In the genomic region with DNA sequence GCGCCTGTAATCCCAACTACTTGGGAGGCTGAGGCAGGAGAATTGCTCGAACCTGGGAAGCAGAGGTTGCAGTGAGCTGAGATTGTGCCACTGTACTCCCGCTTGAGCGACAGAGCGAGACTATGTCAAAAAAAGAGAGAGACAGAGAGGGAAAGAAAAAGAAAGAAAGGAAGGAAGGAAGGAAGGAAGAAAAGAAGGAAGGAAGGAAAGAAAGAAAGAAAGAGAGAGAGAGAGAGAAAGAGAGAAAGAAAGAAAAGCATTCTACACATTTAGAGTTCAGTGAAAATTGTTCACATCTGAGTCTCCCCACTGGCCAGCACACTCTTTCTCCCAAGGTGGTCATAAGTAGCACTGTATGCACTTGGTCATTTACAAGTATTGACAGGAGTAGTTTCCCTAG, we compare ENCODE assay signal across 6 cellular contexts.
A peak's percentile ranks its signal among the peaks of the same experiment; 100 is the strongest.
DNase-seq lines count a peak whose midpoint lies in the region; ATAC-seq, FAIRE-seq and TF ChIP-seq lines count a peak whose summit lies in the region.
"Not testable (repeated sequence)": the region's sequence is repeated elsewhere in the genome, so short reads cannot be mapped to it uniquely, and the experiment has no call there.

No MANE protein-coding gene starts in this region.

- H3K4me1 ChIP-seq in OCI-LY3 (ENCODE audit: low read length) = peaks cover 72% of the 10 kb centered on the region
- peaks cover 18% of the 10 kb centered on the region for H3K4me1 ChIP-seq in GM12878 (ENCODE audit: control insufficient read depth, insufficient read depth, low read length)
- H3K4me1 ChIP-seq in neutrophil (ENCODE audit: control insufficient read depth in 1 of 2, insufficient read depth in 1 of 2, low read depth in 1 of 2, low read length in 1 of 2) = peaks cover 45 to 60% of the 10 kb centered on the region in 2 experiments

- H3K36me3 ChIP-seq in OCI-LY3 (replicated peaks; ENCODE audit: low read depth, low read length); GM12878 (ENCODE audit: control insufficient read depth in 2 of 2, insufficient read depth in 2 of 2, low read length in 1 of 2); neutrophil: not testable (repeated sequence)

- H3K27me3 Mint-ChIP-seq in CD14-positive monocyte (ENCODE audit: low read depth in 3 of 3); activated CD8-positive, alpha-beta T cell treated with anti-CD3 and anti-CD28 coated beads, Interleukin-2, amount 10 ng/mL, durations not matched to agents 7 days and 5 days (ENCODE audit: low read depth); memory B cell: not testable (repeated sequence)

- BruUV-seq in GM12878 (replicated peaks; lab: Mats Ljungman, UMichigan) = not testable (repeated sequence)

- FAIRE-seq in GM12878 (lab: Jason Lieb, UNC) = not testable (repeated sequence)

- not testable (repeated sequence) for H3K27me3 ChIP-seq in OCI-LY3 (ENCODE audit: low read depth, low read length); GM12878 (replicated peaks in 1 of 2; ENCODE audit: control insufficient read depth in 2 of 2, insufficient read depth in 2 of 2, low read length in 1 of 2); neutrophil

- H2AFZ ChIP-seq in OCI-LY3 (ENCODE audit: low read depth, low read length); GM12878 (ENCODE audit: control insufficient read depth, low read depth, low read length): not testable (repeated sequence)

- not testable (repeated sequence) for H3K9me3 Mint-ChIP-seq in CD14-positive monocyte; activated CD8-positive, alpha-beta T cell treated with anti-CD3 and anti-CD28 coated beads, Interleukin-2, amount 10 ng/mL, durations not matched to agents 7 days and 5 days (ENCODE audit: insufficient read depth); memory B cell

- not testable (repeated sequence) for H3K9me3 ChIP-seq in OCI-LY3 (ENCODE audit: insufficient read depth, low read length); GM12878 (replicated peaks; ENCODE audit: control insufficient read depth, insufficient read depth, low read length); neutrophil

- SMC1A ChIA-PET in GM12878 (lab: Charles Lee; ENCODE audit: uncharacterized antibody, unreplicated experiment) = interaction anchor here (0.6 to 0.7 kb wide), 2 partner anchors 9 to 162 kb away, joined by 3 read pairs; no protein-coding TSS in a partner anchor

- peak overlapping the region; percentile 72; the same call in 1 of the 2 replicates for H3K4me3 ChIP-seq in OCI-LY3 (ENCODE audit: low read length)
- not testable (repeated sequence) for H3K4me3 ChIP-seq in GM12878; neutrophil (ENCODE audit: low read depth in 1 of 2, low read length in 1 of 2)

- ATAC-seq in activated CD8-positive, alpha-beta T cell treated with anti-CD3 and anti-CD28 coated beads, Interleukin-2, amount 10 ng/mL, durations not matched to agents 7 days and 5 days; GM12878; memory B cell (ENCODE audit: low read depth): not testable (repeated sequence)

- not testable (repeated sequence) for TF ChIP-seq EP300 in GM12878 (IDR thresholded peaks at IDR 0.05; ENCODE audit: borderline replicate concordance in 1 of 2, control insufficient read depth in 1 of 2, low read depth in 2 of 2, low read length in 2 of 2)

- H3K79me2 ChIP-seq in OCI-LY3 (ENCODE audit: low read length); GM12878 (ENCODE audit: control insufficient read depth, insufficient read depth, low read length): not testable (repeated sequence)

- not testable (repeated sequence) for TF ChIP-seq RAD21 in GM12878 (IDR thresholded peaks at IDR 0.05; ENCODE audit: insufficient read depth, low read depth, low read length)

- CTCF ChIA-PET in activated CD8-positive, alpha-beta T cell treated with anti-CD3 and anti-CD28 coated beads, Interleukin-2, amount 10 ng/mL, durations not matched to agents 7 days and 5 days (lab: Charles Lee); GM12878 (lab: Yijun Ruan, JAX): not testable (repeated sequence)

- H3K4me1 Mint-ChIP-seq in CD14-positive monocyte (peaks cover 76% of the 10 kb centered on the region), memory B cell (peaks cover 31% of the 10 kb centered on the region)
- peaks cover 39% of the 10 kb centered on the region for H3K4me1 Mint-ChIP-seq in activated CD8-positive, alpha-beta T cell treated with anti-CD3 and anti-CD28 coated beads, Interleukin-2, amount 10 ng/mL, durations not matched to agents 7 days and 5 days (ENCODE audit: low read depth)

- peak overlapping the region; percentile 76; the same call in 1 of the 2 replicates for H3K9ac ChIP-seq in OCI-LY3 (ENCODE audit: low read length)
- H3K9ac ChIP-seq in GM12878 (ENCODE audit: control insufficient read depth, insufficient read depth, low read length) = not testable (repeated sequence)

- H3K27ac Mint-ChIP-seq in CD14-positive monocyte (peak overlapping the region; percentile 86 to 97 (median 96)), memory B cell (peak overlapping the region; percentile 58)
- H3K27ac Mint-ChIP-seq in activated CD8-positive, alpha-beta T cell treated with anti-CD3 and anti-CD28 coated beads, Interleukin-2, amount 10 ng/mL, durations not matched to agents 7 days and 5 days = peak overlapping the region; percentile 72

- POLR2A ChIA-PET in activated CD8-positive, alpha-beta T cell treated with anti-CD3 and anti-CD28 coated beads, Interleukin-2, amount 10 ng/mL, durations not matched to agents 7 days and 5 days (lab: Charles Lee) = interaction anchor here (0.6 kb wide), 1 partner anchor 693 kb away, joined by 4 read pairs; no protein-coding TSS in a partner anchor
- POLR2A ChIA-PET in GM12878 (lab: Charles Lee) = interaction anchor here (0.7 kb wide), 1 partner anchor 14 kb away, joined by 9 read pairs; no protein-coding TSS in a partner anchor

- WGBS in GM12878 (ENCODE audit: insufficient coverage, insufficient replicate concordance, low lambda C conversion rate, missing lambda C conversion rate) = 94% methylated on average over 5 of the region's 5 CpGs

- not testable (repeated sequence) for TF ChIP-seq CTCF in CD14-positive monocyte (IDR thresholded peaks at IDR 0.05); OCI-LY3 (IDR thresholded peaks at IDR 0.05; ENCODE audit: low read depth, low read length); GM12878 (IDR thresholded peaks at IDR 0.05 in 2 of 3, conservative IDR thresholded peaks at IDR 0.05 in 1 of 3; ENCODE audit: control insufficient read depth in 2 of 3, extremely low read depth in 1 of 3, insufficient read depth in 1 of 3, low read depth in 3 of 3, low read length in 3 of 3); neutrophil (IDR thresholded peaks at IDR 0.05)

- H3K4me3 Mint-ChIP-seq in CD14-positive monocyte = peak overlapping the region; percentile 37 to 89
- not testable (repeated sequence) for H3K4me3 Mint-ChIP-seq in activated CD8-positive, alpha-beta T cell treated with anti-CD3 and anti-CD28 coated beads, Interleukin-2, amount 10 ng/mL, durations not matched to agents 7 days and 5 days; memory B cell

- peak overlapping the region; percentile 78 for H3K27ac ChIP-seq in OCI-LY3 (ENCODE audit: low read length)
- not testable (repeated sequence) for H3K27ac ChIP-seq in GM12878 (ENCODE audit: control insufficient read depth, insufficient read depth)
- peak overlapping the region; percentile 81 for H3K27ac ChIP-seq in neutrophil

- in situ Hi-C loops in GM12878 (cut with MboI) = not testable (repeated sequence)

- RAD21 ChIA-PET in GM12878 (lab: Charles Lee; ENCODE audit: unreplicated experiment) = interaction anchor here (0.6 kb wide), 1 partner anchor 162 kb away, joined by 4 read pairs; no protein-coding TSS in a partner anchor

- not testable (repeated sequence) for H4K20me1 ChIP-seq in OCI-LY3 (ENCODE audit: insufficient read depth, low read length); GM12878 (ENCODE audit: control insufficient read depth, insufficient read depth)

- intact Hi-C loops in CD14-positive monocyte (cut with micrococcal nuclease); GM12878 (cut with micrococcal nuclease; ENCODE audit: unreplicated experiment): not testable (repeated sequence)

- peak overlapping the region; percentile 73 for H3K4me2 ChIP-seq in OCI-LY3 (ENCODE audit: low read length)
- H3K4me2 ChIP-seq in GM12878 (ENCODE audit: control insufficient read depth, insufficient read depth) = not testable (repeated sequence)

- not testable (repeated sequence) for TF ChIP-seq POLR2A in GM12878 (IDR thresholded peaks at IDR 0.05; ENCODE audit: low read depth, low read length)

- DNase-seq in CD14-positive monocyte (ENCODE audit: low spot score); activated CD8-positive, alpha-beta T cell treated with anti-CD3 and anti-CD28 coated beads, Interleukin-2, amount 10 ng/mL, durations not matched to agents 7 days and 5 days; GM12878 (ENCODE audit: low read depth, low spot score); memory B cell (ENCODE audit: low spot score in 2 of 2): not testable (repeated sequence)

- not testable (repeated sequence) for H3K36me3 Mint-ChIP-seq in CD14-positive monocyte, memory B cell
- peaks cover 13% of the 10 kb centered on the region for H3K36me3 Mint-ChIP-seq in activated CD8-positive, alpha-beta T cell treated with anti-CD3 and anti-CD28 coated beads, Interleukin-2, amount 10 ng/mL, durations not matched to agents 7 days and 5 days (ENCODE audit: low read depth)

TF ChIP-seq in GM12878, 131 proteins besides CTCF, POLR2A, EP300 and RAD21:
- 0 out of 2 replicates have a peak, but pooled peaks have one; percentile 18 for TF ChIP-seq YBX1 (IDR thresholded peaks at IDR 0.05)
- peak in 1 of 2 experiments; percentile 73; a peak in 2 of 4 replicates for TF ChIP-seq ETV6 (conservative IDR thresholded peaks at IDR 0.05 in 1 of 2, IDR thresholded peaks at IDR 0.05 in 1 of 2; ENCODE audit: borderline replicate concordance in 1 of 2, low read depth in 1 of 2)
TF ChIP-seq in GM12878: peak in this region for 2; not testable (repeated sequence) for 129.
